In the genomic region with DNA sequence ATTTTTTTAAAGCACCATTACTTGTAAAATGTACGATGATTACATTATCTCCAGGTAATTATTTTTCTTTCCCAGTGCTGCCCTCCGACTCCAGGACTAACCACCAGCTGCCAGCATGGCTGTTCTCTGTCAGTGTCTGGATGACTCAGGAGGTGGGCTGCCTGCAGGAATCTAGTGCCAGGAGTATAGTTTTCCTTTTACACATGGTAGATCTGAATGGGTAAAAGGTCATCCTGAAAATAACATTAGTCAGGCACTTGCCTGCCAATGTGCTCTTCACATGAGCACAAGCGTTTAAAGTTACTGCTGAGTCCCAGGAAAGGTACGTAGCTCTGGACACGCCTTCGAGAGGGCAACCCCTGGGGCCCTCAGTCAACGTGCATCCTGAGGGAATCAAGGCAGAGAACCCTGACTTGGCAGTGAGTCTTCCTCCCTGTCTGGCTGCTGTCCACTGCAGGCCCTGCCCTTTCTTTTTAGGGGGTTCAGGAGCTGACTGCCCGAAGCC, we compare ENCODE assay signal across 8 cellular contexts. TPM values are rescaled to one million over a fixed set of nuclear protein-coding genes. Genes with fewer than 3 reads are reported as not detected.
DNase-seq lines count a peak whose midpoint lies in the region; ATAC-seq and TF ChIP-seq lines count a peak whose summit lies in the region.

No MANE protein-coding gene starts in this region.

- no peaks in the 10 kb centered on the region for H3K27me3 ChIP-seq in muscle layer of colon (ENCODE audit: control insufficient read depth in 1 of 2, insufficient read depth in 2 of 2, low read length in 2 of 2)

- ATAC-seq in HG03159 (IDR thresholded peaks at IDR 0.05; ENCODE audit: unreplicated experiment): no peak

- peak overlapping the region; percentile 23 to 35 for H3K27ac ChIP-seq in coronary artery
- peak overlapping the region; percentile 9 for H3K27ac ChIP-seq in muscle layer of colon (ENCODE audit: low read depth, low read length)

- peaks cover 14% of the 10 kb centered on the region for H3K36me3 ChIP-seq in muscle layer of colon (ENCODE audit: insufficient read depth, low read length)

- DNase-seq in AG08395 (ENCODE audit: low spot score) (peak; percentile 29), NCI-H446 (lab: John Stamatoyannopoulos, UW) (peak; percentile 10 to 17), coronary artery (ENCODE audit: low spot score) (no peak), HT-29 (ENCODE audit: low spot score) (no peak), hypothalamus (lab: John Stamatoyannopoulos, UW) (no peak), activated gamma-delta T cell treated with Interleukin-2 at 50 U/mL for 16 hours (no peak)

- H3K9ac ChIP-seq in muscle layer of colon (ENCODE audit: low read length): peak overlapping the region; percentile 5

- H3K4me3 ChIP-seq in coronary artery: peak overlapping the region; percentile 92
- peak overlapping the region in 1 of 2 donors; percentile 42 for H3K4me3 ChIP-seq in muscle layer of colon (ENCODE audit: low read depth in 1 of 2, low read length in 2 of 2)

- H3K9me3 ChIP-seq in muscle layer of colon (ENCODE audit: low read length): no peaks in the 10 kb centered on the region

- H3K4me1 ChIP-seq in muscle layer of colon (ENCODE audit: insufficient read depth, low read length): peaks cover 34% of the 10 kb centered on the region

- TF ChIP-seq CTCF in coronary artery (IDR thresholded peaks at IDR 0.05): no peak

RNA-seq across cellular contexts. Expression of a gene that starts 2.4 kb away (rescaled TPM):
- 37.5 and 54.7 TPM in 2 replicates for total RNA-seq in HT-29 (2014; rRNA removed; shearing (Covaris generic))

RNA-seq across cellular contexts. Expression of a gene that starts 7.7 kb away (rescaled TPM):
- 0.41 and 0.94 TPM in 2 replicates for total RNA-seq in HT-29 (2014; rRNA removed; shearing (Covaris generic))

Comparison
In these comparisons a context has a peak if more than half of its experiments do, and no peak if none do; other contexts are left out.
1. DNase-seq: peak in AG08395 (single experiment) and NCI-H446 (2 of 2); none in coronary artery (single experiment), HT-29 (single experiment), hypothalamus (0 of 51) and activated gamma-delta T cell treated with Interleukin-2 at 50 U/mL for 16 hours (single experiment).